23 cellular contexts compared by ENCODE assay signal in genomic region chr11:2366271-2366670, GRCh38. TPM values are rescaled to one million over a fixed set of nuclear protein-coding genes. Genes with fewer than 3 reads are reported as not detected.
DNase-seq lines count a peak whose midpoint lies in the region; ATAC-seq, FAIRE-seq and TF ChIP-seq lines count a peak whose summit lies in the region.
"Had no signal": no experiment of that assay in that cellular context is flagged by ENCODE, and none has a peak within 500 bp of the region (broad histone marks: within the 10 kb centered on the region; RNA-seq: fewer than 3 reads in every experiment).

No MANE protein-coding gene starts in this region.

- BruUV-seq in HepG2 (replicated peaks; lab: Mats Ljungman, UMichigan) = no TSS peak

- no peak overlapping the region for H3K4me2 ChIP-seq in HepG2 (ENCODE audit: low read depth, low read length)
- H3K4me2 ChIP-seq: A549 had no signal

- in situ Hi-C loops in HepG2 (cut with HindIII; ENCODE audit: extremely low pct_ligation_motif_present, low pct_unique_long_range_greater_than_20kb) = no loop called here

- intact Hi-C loops in Right ventricle myocardium superior (cut with DNase I) (no loop called here), body of pancreas (cut with DNase I) (no loop called here), HepG2 (cut with micrococcal nuclease; ENCODE audit: unreplicated experiment) (no loop called here)

- TF ChIP-seq RAD21 in HepG2 (CRISPR knock-in tag; IDR thresholded peaks at IDR 0.05) = no peak

- POLR2A ChIA-PET in HepG2 (lab: Yijun Ruan, JAX) = no interaction called here

- CTCF ChIA-PET in HepG2 (lab: Yijun Ruan, JAX; ENCODE audit: low intra/inter-chr PET ratio, low total read pairs) = no interaction called here

- DNase-seq in Right ventricle myocardium superior (no peak), right atrium auricular region (ENCODE audit: low spot score) (no peak), body of pancreas (no peak), myocyte (ENCODE audit: low read depth) (peak; percentile 36), NCI-H146 (lab: John Stamatoyannopoulos, UW) (no peak), HT-29 (ENCODE audit: low spot score) (no peak), HepG2 (ENCODE audit: low spot score) (no peak)
- DNase-seq: activated CD4-positive, alpha-beta memory T cell treated with anti-CD3 and anti-CD28 coated beads for 36 hours; activated naive CD4-positive, alpha-beta T cell treated with anti-CD3 and anti-CD28 coated beads, Interleukin-2, amount 10 ng/mL, durations not matched to agents 7 days and 5 days; activated T-cell treated with anti-CD3 and anti-CD28 coated beads, Interleukin-2, amount 50 U/mL, for 24 hours; DMS53; MG63; naive B cell; SHP77; spleen; stimulated activated CD8-positive, alpha-beta memory T cell treated with anti-CD3 and anti-CD28 coated beads, Interleukin-4, amount 100 ng/mL, for 48 hours; T-helper 17 cell had no signal

- H3K4me1 ChIP-seq in right atrium auricular region (peaks cover 0 to 37% of the 10 kb centered on the region in 2 donors), body of pancreas (peaks cover 6% of the 10 kb centered on the region), HepG2 (ENCODE audit: insufficient read depth, low read length) (no peaks in the 10 kb centered on the region)
- H3K4me1 ChIP-seq: A549 had no signal

- no peak for FAIRE-seq in HepG2 (lab: Jason Lieb, UNC)
- FAIRE-seq: A549, H1 had no signal

- no peaks in the 10 kb centered on the region for H3K36me3 ChIP-seq in right atrium auricular region
- H3K36me3 ChIP-seq in body of pancreas (replicated peaks in 1 of 2; ENCODE audit: insufficient read depth in 1 of 2, low read depth in 2 of 2) = no peaks in the 10 kb centered on the region
- H3K36me3 ChIP-seq in HepG2 (replicated peaks in 1 of 2; ENCODE audit: control insufficient read depth in 1 of 2, insufficient read depth in 2 of 2, low read length in 2 of 2) = no peaks in the 10 kb centered on the region
- H3K36me3 ChIP-seq: esophagus muscularis mucosa, MG63, prostate gland, spleen had no signal

- TF ChIP-seq POLR2A in body of pancreas (IDR thresholded peaks at IDR 0.05) = no peak
- TF ChIP-seq POLR2A in HepG2 (IDR thresholded peaks at IDR 0.05; ENCODE audit: insufficient read depth in 1 of 2, low read depth in 2 of 2, low read length in 2 of 2) = no peak

- no peaks in the 10 kb centered on the region for H3K79me2 ChIP-seq in HepG2 (ENCODE audit: insufficient read depth, low read length)

- 44 to 61% methylated on average over 11 of the region's 11 CpGs for WGBS in body of pancreas, 2 donors
- WGBS in HepG2 (ENCODE audit: low lambda C conversion rate) = 13% methylated on average over 8 of the region's 11 CpGs

- H2AFZ ChIP-seq in HepG2 (ENCODE audit: low read length) = no peak overlapping the region

- H3K9ac ChIP-seq in HepG2 (ENCODE audit: insufficient read depth, low read depth, low read length) = no peak overlapping the region

- H3K9me3 ChIP-seq in right atrium auricular region (no peaks in the 10 kb centered on the region), body of pancreas (no peaks in the 10 kb centered on the region), HepG2 (ENCODE audit: low read length) (no peaks in the 10 kb centered on the region)
- H3K9me3 ChIP-seq: A549, esophagus muscularis mucosa, MG63, prostate gland, spleen had no signal

- H4K20me1 ChIP-seq in HepG2 (ENCODE audit: insufficient read depth, low read length) = no peaks in the 10 kb centered on the region

- H3K27me3 ChIP-seq in right atrium auricular region (no peaks in the 10 kb centered on the region), body of pancreas (no peaks in the 10 kb centered on the region), HepG2 (ENCODE audit: control insufficient read depth in 1 of 2, insufficient read depth in 2 of 2, low read length in 2 of 2) (peaks cover 13 to 66% of the 10 kb centered on the region in 2 experiments; a peak in 4 of 5 replicates)
- H3K27me3 ChIP-seq: esophagus muscularis mucosa, MG63, spleen had no signal

- ATAC-seq in Right ventricle myocardium superior (ENCODE audit: poor library complexity) = peak; percentile 13
- ATAC-seq in body of pancreas = peak; percentile 3
- ATAC-seq in GM18502 (IDR thresholded peaks at IDR 0.05; ENCODE audit: poor library complexity, unreplicated experiment) = no peak
- no peak for ATAC-seq in HepG2
- ATAC-seq: A549, T-helper 17 cell had no signal

- no peak overlapping the region for H3K4me3 ChIP-seq in right atrium auricular region
- H3K4me3 ChIP-seq in body of pancreas = no peak overlapping the region
- H3K4me3 ChIP-seq in HepG2 (replicated peaks in 1 of 3; ENCODE audit: insufficient read depth in 1 of 3, low read depth in 2 of 3, low read length in 3 of 3) = no peak overlapping the region
- H3K4me3 ChIP-seq: A549, esophagus muscularis mucosa, lung, MG63, prostate gland, spleen had no signal

- no peak for TF ChIP-seq CTCF in right atrium auricular region (IDR thresholded peaks at IDR 0.05)
- no peak for TF ChIP-seq CTCF in body of pancreas (IDR thresholded peaks at IDR 0.05)
- TF ChIP-seq CTCF in HepG2 (CRISPR knock-in tag; IDR thresholded peaks at IDR 0.05) = no peak

- peak overlapping the region in 1 of 2 donors; percentile 40 for H3K27ac ChIP-seq in right atrium auricular region
- H3K27ac ChIP-seq in body of pancreas = no peak overlapping the region
- H3K27ac ChIP-seq in HepG2 (ENCODE audit: extremely low read length, insufficient read depth, low read length) = no peak overlapping the region
- H3K27ac ChIP-seq: A549, esophagus muscularis mucosa, prostate gland had no signal

- TF ChIP-seq EP300 in HepG2 (IDR thresholded peaks at IDR 0.05; ENCODE audit: low read depth in 2 of 2, low read length in 2 of 2) (no peak), HepG2 (CRISPR knock-in tag; IDR thresholded peaks at IDR 0.05; ENCODE audit: borderline replicate concordance) (no peak)

TF ChIP-seq in HepG2, 621 proteins besides CTCF, POLR2A, EP300 and RAD21 (continues in another document):
- TF ChIP-seq ZFP90 (CRISPR knock-in tag; IDR thresholded peaks at IDR 0.05; ENCODE audit: borderline replicate concordance) = no peak

RNA-seq across cellular contexts. Expression of gene CD81, which starts 10.8 kb away (rescaled TPM):
- total RNA-seq in Right ventricle myocardium superior (457 TPM), right atrium auricular region (100 to 1,000 TPM; 433 to 528 TPM), body of pancreas (100 to 1,000 TPM; 217 to 332 TPM), myocyte (429 and 434 TPM in 2 replicates), HepG2 (2016; rRNA removed; fragmentation: Illumina TruSeq; extraction: Trizol) (not detected in 2 replicates)
- 1,011 TPM for polyA plus RNA-seq in myocyte (2012)
- total RNA-seq in HT-29 (2014; rRNA removed; shearing (Covaris generic)) = 121 and 132 TPM in 2 replicates
- not detected in 2 replicates for total RNA-seq in HepG2 (2016; cell fraction: cytosol; rRNA removed; fragmentation: Illumina TruSeq; extraction: Trizol; ENCODE audit: low read depth)
- total RNA-seq in HepG2 (2016; cell fraction: insoluble cytoplasmic fraction; rRNA removed; fragmentation: Illumina TruSeq; extraction: Trizol) = not detected in 2 replicates
- not detected in 2 replicates for total RNA-seq in HepG2 (2016; cell fraction: membrane; rRNA removed; fragmentation: Illumina TruSeq; extraction: Trizol)
- total RNA-seq in HepG2 (2016; cell fraction: nucleus; rRNA removed; fragmentation: Illumina TruSeq; extraction: Trizol) = not detected in 2 replicates
- not detected in 2 replicates for polyA plus RNA-seq in HepG2 (2011; rRNA removed)
- polyA plus RNA-seq in HepG2 (2011; cell fraction: cytosol; rRNA removed) = 0.05 TPM in 2 replicates
- polyA plus RNA-seq in HepG2 (2011; cell fraction: nucleus; rRNA removed) = 0.26 TPM in 1 of 2 replicates, not detected in the other
- not detected in 2 replicates for polyA plus RNA-seq in HepG2 (2012)
- polyA plus RNA-seq in HepG2 (2016; cell fraction: cytosol; fragmentation: Illumina TruSeq; extraction: Trizol; ENCODE audit: low read depth) = not detected in 2 replicates
- polyA plus RNA-seq in HepG2 (2016; cell fraction: insoluble cytoplasmic fraction; fragmentation: Illumina TruSeq; extraction: Trizol; ENCODE audit: low read depth) = not detected in 2 replicates
- polyA plus RNA-seq in HepG2 (2016; cell fraction: membrane; fragmentation: Illumina TruSeq; extraction: Trizol; ENCODE audit: low read depth) = not detected in 2 replicates
- polyA plus RNA-seq in HepG2 (2016; cell fraction: nucleus; fragmentation: Illumina TruSeq; extraction: Trizol; ENCODE audit: insufficient read depth, low read depth) = not detected in 2 replicates
- polyA minus RNA-seq in HepG2 (2011; rRNA and poly(A)+ RNA removed; ENCODE audit: low replicate concordance) = 0.72 and 103 TPM in 2 replicates
- polyA minus RNA-seq in HepG2 (2011; cell fraction: cytosol; rRNA and poly(A)+ RNA removed) = 0.70 TPM in 1 of 2 replicates, not detected in the other
- polyA minus RNA-seq in HepG2 (2011; cell fraction: nucleus; rRNA and poly(A)+ RNA removed) = 0.52 TPM in 1 of 2 replicates, not detected in the other

RNA-seq across cellular contexts. Expression of gene TSSC4, which starts 34.3 kb away (rescaled TPM):
- total RNA-seq in Right ventricle myocardium superior (36.2 TPM), right atrium auricular region (10 to 100 TPM; 26.7 to 40.3 TPM), body of pancreas (10 to 100 TPM; 21.5 to 25.7 TPM), myocyte (43.3 and 47.1 TPM in 2 replicates), HepG2 (2016; rRNA removed; fragmentation: Illumina TruSeq; extraction: Trizol) (51.5 and 58.6 TPM in 2 replicates)
- polyA plus RNA-seq in myocyte (2012) = 49.6 TPM
- total RNA-seq in HT-29 (2014; rRNA removed; shearing (Covaris generic)) = 114 and 126 TPM in 2 replicates
- total RNA-seq in HepG2 (2016; cell fraction: cytosol; rRNA removed; fragmentation: Illumina TruSeq; extraction: Trizol; ENCODE audit: low read depth) = 48.9 and 55.7 TPM in 2 replicates
- total RNA-seq in HepG2 (2016; cell fraction: insoluble cytoplasmic fraction; rRNA removed; fragmentation: Illumina TruSeq; extraction: Trizol) = 51.6 and 61.0 TPM in 2 replicates
- 52.4 and 71.0 TPM in 2 replicates for total RNA-seq in HepG2 (2016; cell fraction: membrane; rRNA removed; fragmentation: Illumina TruSeq; extraction: Trizol)
- total RNA-seq in HepG2 (2016; cell fraction: nucleus; rRNA removed; fragmentation: Illumina TruSeq; extraction: Trizol) = 29.5 and 34.5 TPM in 2 replicates
- 16.2 and 20.5 TPM in 2 replicates for polyA plus RNA-seq in HepG2 (2011; rRNA removed)
- 13.8 and 24.4 TPM in 2 replicates for polyA plus RNA-seq in HepG2 (2011; cell fraction: cytosol; rRNA removed)
- 33.5 and 35.1 TPM in 2 replicates for polyA plus RNA-seq in HepG2 (2011; cell fraction: nucleus; rRNA removed)
- polyA plus RNA-seq in HepG2 (2012) = 17.3 and 21.8 TPM in 2 replicates
- polyA plus RNA-seq in HepG2 (2016; cell fraction: cytosol; fragmentation: Illumina TruSeq; extraction: Trizol; ENCODE audit: low read depth) = 29.9 and 32.8 TPM in 2 replicates
- polyA plus RNA-seq in HepG2 (2016; cell fraction: insoluble cytoplasmic fraction; fragmentation: Illumina TruSeq; extraction: Trizol; ENCODE audit: low read depth) = 34.6 and 35.0 TPM in 2 replicates
- polyA plus RNA-seq in HepG2 (2016; cell fraction: membrane; fragmentation: Illumina TruSeq; extraction: Trizol; ENCODE audit: low read depth) = 34.0 and 36.0 TPM in 2 replicates
- 42.1 and 44.0 TPM in 2 replicates for polyA plus RNA-seq in HepG2 (2016; cell fraction: nucleus; fragmentation: Illumina TruSeq; extraction: Trizol; ENCODE audit: insufficient read depth, low read depth)
- 19.1 and 32.1 TPM in 2 replicates for polyA minus RNA-seq in HepG2 (2011; rRNA and poly(A)+ RNA removed; ENCODE audit: low replicate concordance)
- 12.8 and 15.7 TPM in 2 replicates for polyA minus RNA-seq in HepG2 (2011; cell fraction: cytosol; rRNA and poly(A)+ RNA removed)
- 26.6 and 27.8 TPM in 2 replicates for polyA minus RNA-seq in HepG2 (2011; cell fraction: nucleus; rRNA and poly(A)+ RNA removed)

Comparison
In these comparisons a context has a peak if more than half of its experiments do, and no peak if none do; other contexts are left out.
1. ATAC-seq: peak in Right ventricle myocardium superior (single experiment) and body of pancreas (single experiment); none in GM18502 (single experiment) and HepG2 (single experiment).
2. RNA of gene CD81, which starts 10.8 kb away (total RNA-seq): 433 to 528 TPM in right atrium auricular region, 457 TPM in Right ventricle myocardium superior (single experiment), 429 to 434 TPM in myocyte, 217 to 332 TPM in body of pancreas and 121 to 132 TPM in HT-29; not detected in HepG2; every median in the first group is over 100 times any median in the second.